In genomic region chr2:180722551-180723239, GRCh38 we compare ENCODE assay signal across 16 cellular contexts.
DNase-seq lines count a peak whose midpoint lies in the region; ATAC-seq and TF ChIP-seq lines count a peak whose summit lies in the region.
"Had no signal": no experiment of that assay in that cellular context is flagged by ENCODE, and none has a peak within 500 bp of the region (broad histone marks: within the 10 kb centered on the region; RNA-seq: fewer than 3 reads in every experiment).

No MANE protein-coding gene starts in this region.

- H3K27ac ChIP-seq in HEK293 (ENCODE audit: extremely low read depth, low read depth, low read length) = no peak overlapping the region
- H3K27ac ChIP-seq: BLaER1, ovary had no signal

- 0 out of 2 replicates have a peak, but pooled peaks cover 3% of the 10 kb centered on the region for H3K4me1 ChIP-seq in HEK293 (ENCODE audit: control insufficient read depth, insufficient read depth, low read length)
- peaks cover 29% of the 10 kb centered on the region for H3K4me1 ChIP-seq in adipocyte (ENCODE audit: control insufficient read depth, insufficient read depth, low read length)
- H3K4me1 ChIP-seq: BLaER1 had no signal

- peak; percentile 49 for DNase-seq in AG04449 (ENCODE audit: low read depth, low spot score)
- peak; percentile 48 for DNase-seq in adipocyte (ENCODE audit: low read depth)
- peak; percentile 74 for DNase-seq in iris pigment epithelial cell (ENCODE audit: low read depth)
- DNase-seq in NCI-H1105 (lab: John Stamatoyannopoulos, UW) = no peak
- no peak for DNase-seq in Right ventricle myocardium superior
- DNase-seq in activated CD8-positive, alpha-beta memory T cell treated with anti-CD3 and anti-CD28 coated beads, Interleukin-2, amount 50 U/mL, for 4 hours = no peak
- DNase-seq in stimulated activated CD4-positive, alpha-beta T cell treated with anti-CD3 and anti-CD28 coated beads, Interleukin-1b, Interleukin-23, amount 100 ng/mL, for 48 hours = no peak
- DNase-seq: activated CD4-positive, alpha-beta T cell treated with anti-CD3 and anti-CD28 coated beads, Interleukin-2, amount 50 U/mL, for 4 hours; activated effector memory CD4-positive, alpha-beta T cell treated with Interleukin-2 at 50 U/mL for 16 hours; effector CD4-positive, alpha-beta T cell; NCI-H1436 treated with DMSO at 0.1 percent for 48 hours; ovary; substantia nigra; T1000 had no signal

- POLR2A ChIA-PET in AG04449 (lab: Yijun Ruan, JAX) (interaction anchor here (0.6 kb wide), 1 partner anchor 340 kb away, joined by 4 read pairs; no protein-coding TSS in a partner anchor), HEK293 (lab: Yijun Ruan, JAX) (interaction anchor here (1.1 kb wide), 1 partner anchor 16 kb away, joined by 3 read pairs; no protein-coding TSS in a partner anchor)

- no peaks in the 10 kb centered on the region for H3K27me3 ChIP-seq in adipocyte (replicated peaks; ENCODE audit: control insufficient read depth, insufficient read depth, low read length)
- H3K27me3 ChIP-seq: BLaER1, ovary had no signal

- H3K4me3 ChIP-seq in AG04449 (ENCODE audit: low read depth, low read length) = no peak overlapping the region
- H3K4me3 ChIP-seq in HEK293 (ENCODE audit: low read depth, low read length) = no peak overlapping the region
- peak overlapping the region; percentile 26 for H3K4me3 ChIP-seq in adipocyte (ENCODE audit: low read length)
- H3K4me3 ChIP-seq: BLaER1, ovary had no signal

- CTCF ChIA-PET in AG04449 (lab: Yijun Ruan, JAX) = interaction anchor here (1.9 kb wide), 1 partner anchor 9 kb away, joined by 5 read pairs; no protein-coding TSS in a partner anchor
- CTCF ChIA-PET in HEK293 (lab: Yijun Ruan, JAX) = interaction anchor here (0.8 to 1.1 kb wide), 2 partner anchors 8 to 336 kb away, joined by 3 to 4 read pairs; no protein-coding TSS in a partner anchor

- intact Hi-C loops in Right ventricle myocardium superior (cut with DNase I) = no loop called here

- H3K9me3 ChIP-seq in HEK293 (ENCODE audit: control insufficient read depth, insufficient read depth, low read depth, low read length) (no peaks in the 10 kb centered on the region), adipocyte (ENCODE audit: control insufficient read depth, low read length) (no peaks in the 10 kb centered on the region)
- H3K9me3 ChIP-seq: BLaER1, ovary had no signal

- ATAC-seq in Right ventricle myocardium superior (ENCODE audit: poor library complexity) = no peak

- H3K36me3 ChIP-seq in HEK293 (ENCODE audit: control insufficient read depth in 2 of 2, insufficient read depth in 1 of 2, low read length in 2 of 2) = no peaks in the 10 kb centered on the region
- H3K36me3 ChIP-seq in adipocyte (ENCODE audit: control insufficient read depth, insufficient read depth, low read length, severe bottlenecking) = no peaks in the 10 kb centered on the region
- H3K36me3 ChIP-seq: BLaER1, ovary had no signal

- TF ChIP-seq CTCF in AG04449 (IDR thresholded peaks at IDR 0.05; ENCODE audit: insufficient read depth, low read length, missing control alignments) (no peak), HEK293 (tag by site-specific recombination; IDR thresholded peaks at IDR 0.05) (no peak)

- no peak overlapping the region for H3K9ac ChIP-seq in adipocyte (ENCODE audit: low read length)
- H3K9ac ChIP-seq: BLaER1 had no signal

TF ChIP-seq in HEK293, 187 proteins besides CTCF, POLR2A, EP300 and RAD21:
- TF ChIP-seq ATF2 (tag by site-specific recombination; IDR thresholded peaks at IDR 0.05; ENCODE audit: low read depth) (0 out of 2 replicates have a peak, but pooled peaks have one; percentile 10), ZNF561 (tag by site-specific recombination; IDR thresholded peaks at IDR 0.05; ENCODE audit: borderline replicate concordance) (no peak), SP7 (tag by site-specific recombination; IDR thresholded peaks at IDR 0.05) (0 out of 2 replicates have a peak, but pooled peaks have one; percentile 33), ZNF366 (tag by site-specific recombination; conservative IDR thresholded peaks at IDR 0.05) (peak; percentile 25; the same call in 1 of the 2 replicates), ZEB2 (tag by site-specific recombination; IDR thresholded peaks at IDR 0.05) (0 out of 2 replicates have a peak, but pooled peaks have one; percentile 16), TSHZ1 (tag by site-specific recombination; IDR thresholded peaks at IDR 0.05; ENCODE audit: borderline replicate concordance) (no peak), ZNF138 (tag by site-specific recombination; IDR thresholded peaks at IDR 0.05; ENCODE audit: borderline replicate concordance) (no peak)

Comparison
In these comparisons a context has a peak if more than half of its experiments do, and no peak if none do; other contexts are left out.
1. DNase-seq: peak in AG04449 (single experiment), adipocyte (single experiment) and iris pigment epithelial cell (single experiment); none in NCI-H1105 (single experiment), Right ventricle myocardium superior (single experiment), activated CD8-positive, alpha-beta memory T cell treated with anti-CD3 and anti-CD28 coated beads, Interleukin-2, amount 50 U/mL, for 4 hours (single experiment) and stimulated activated CD4-positive, alpha-beta T cell treated with anti-CD3 and anti-CD28 coated beads, Interleukin-1b, Interleukin-23, amount 100 ng/mL, for 48 hours (single experiment).